ENCODE assay signal across 23 cellular contexts in the genomic region with DNA sequence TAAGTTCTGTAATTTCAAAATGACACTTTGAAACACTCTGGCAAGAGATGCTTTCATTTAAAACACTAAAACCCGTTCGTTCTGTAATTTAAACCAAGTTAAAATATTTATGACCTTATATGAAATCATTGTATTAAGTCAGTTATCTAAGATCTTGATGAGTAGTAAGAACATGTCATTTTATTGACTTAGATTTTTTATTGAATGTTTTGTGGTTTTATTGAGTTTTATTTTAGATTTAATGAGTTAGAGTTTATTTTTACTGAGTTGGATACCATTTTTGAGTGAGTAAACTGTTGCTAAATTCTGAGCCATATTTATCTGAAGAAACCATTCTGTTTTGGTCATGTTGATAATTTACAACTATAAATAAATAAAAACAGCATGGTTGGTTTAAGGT.
"Had no signal": no experiment of that assay in that cellular context is flagged by ENCODE, and none has a peak within 500 bp of the region (broad histone marks: within the 10 kb centered on the region; RNA-seq: fewer than 3 reads in every experiment).

No MANE protein-coding gene starts in this region.

- H3K9me3 ChIP-seq: esophagus muscularis mucosa, lower lobe of right lung, psoas muscle, sigmoid colon, suprapubic skin, transverse colon had no signal

- H3K27me3 Mint-ChIP-seq: stimulated activated memory B cell treated with anti-CD40 and anti-IgM and Interleukin-4, amounts not matched to agents 10 μg/mL and 1 μg/mL and 100 μg/mL, for 72 hours had no signal

- H3K27ac Mint-ChIP-seq: endodermal cell; naive thymus-derived CD8-positive, alpha-beta T cell; nephron progenitor cell; stimulated activated memory B cell treated with anti-CD40 and anti-IgM and Interleukin-4, amounts not matched to agents 10 μg/mL and 1 μg/mL and 100 μg/mL, for 72 hours had no signal

- H3K9me3 Mint-ChIP-seq: endodermal cell, nephron progenitor cell had no signal

- H3K4me3 ChIP-seq: dorsolateral prefrontal cortex, esophagus muscularis mucosa, lower lobe of right lung, psoas muscle, sigmoid colon, spleen, suprapubic skin, transverse colon had no signal

- H3K36me3 ChIP-seq: sigmoid colon, suprapubic skin had no signal

- H3K4me1 Mint-ChIP-seq: nephron progenitor cell; stimulated activated memory B cell treated with anti-CD40 and anti-IgM and Interleukin-4, amounts not matched to agents 10 μg/mL and 1 μg/mL and 100 μg/mL, for 72 hours had no signal

- DNase-seq: dorsolateral prefrontal cortex; effector CD8-positive, alpha-beta T cell; endodermal cell; foreskin keratinocyte; glutamatergic neuron; left ventricle myocardium superior; lower lobe of right lung; naive thymus-derived CD8-positive, alpha-beta T cell; nephron progenitor cell; nucleus accumbens; posterior cingulate gyrus; psoas muscle; right cardiac atrium; sigmoid colon; spleen; stimulated activated CD4-positive, alpha-beta T cell treated with anti-CD3 and anti-CD28 coated beads, Interleukin-4, amount 100 ng/mL, for 4 hours; stimulated activated naive CD8-positive, alpha-beta T cell treated with anti-CD3 and anti-CD28 coated beads, Interleukin-15, Interleukin-2, amounts not matched to agents 100 U/mL and 50 U/mL, for 24 hours; transverse colon had no signal

- H3K4me3 Mint-ChIP-seq: endodermal cell; naive thymus-derived CD8-positive, alpha-beta T cell; nephron progenitor cell; stimulated activated memory B cell treated with anti-CD40 and anti-IgM and Interleukin-4, amounts not matched to agents 10 μg/mL and 1 μg/mL and 100 μg/mL, for 72 hours had no signal

- H3K4me1 ChIP-seq: psoas muscle, sigmoid colon, suprapubic skin had no signal

- H3K36me3 Mint-ChIP-seq: stimulated activated memory B cell treated with anti-CD40 and anti-IgM and Interleukin-4, amounts not matched to agents 10 μg/mL and 1 μg/mL and 100 μg/mL, for 72 hours had no signal

- FAIRE-seq: endothelial cell of umbilical vein, keratinocyte had no signal

- H3K27me3 ChIP-seq: dorsolateral prefrontal cortex, esophagus muscularis mucosa, spleen, suprapubic skin, transverse colon had no signal

- ATAC-seq: foreskin keratinocyte; left ventricle myocardium superior; lower lobe of right lung; naive thymus-derived CD8-positive, alpha-beta T cell; psoas muscle; right cardiac atrium; stimulated activated memory B cell treated with anti-CD40 and anti-IgM and Interleukin-4, amounts not matched to agents 10 μg/mL and 1 μg/mL and 100 μg/mL, for 72 hours; stimulated activated naive CD8-positive, alpha-beta T cell treated with anti-CD3 and anti-CD28 coated beads, Interleukin-15, Interleukin-2, amounts not matched to agents 100 U/mL and 50 U/mL, for 24 hours had no signal

- H3K27ac ChIP-seq: dorsolateral prefrontal cortex, esophagus muscularis mucosa, foreskin keratinocyte, lower lobe of right lung, psoas muscle, sigmoid colon, spleen, suprapubic skin, transverse colon had no signal
